Comparison of ENCODE assay signal across 15 cellular contexts in genomic region chr2:16178551-16179130, GRCh38.
DNase-seq lines count a peak whose midpoint lies in the region; ATAC-seq and TF ChIP-seq lines count a peak whose summit lies in the region.
"Had no signal": no experiment of that assay in that cellular context is flagged by ENCODE, and none has a peak within 500 bp of the region (broad histone marks: within the 10 kb centered on the region; RNA-seq: fewer than 3 reads in every experiment).

No MANE protein-coding gene starts in this region.

- 71 to 91% methylated on average over 1 to 7 of the region's 7 CpGs for WGBS in endodermal cell (ENCODE audit: insufficient coverage in 1 of 2, insufficient read length in 1 of 2), 2 experiments

- no peaks in the 10 kb centered on the region for H3K27me3 Mint-ChIP-seq in endodermal cell (ENCODE audit: insufficient read depth)
- H3K27me3 Mint-ChIP-seq in T-helper 17 cell: peaks cover 16% of the 10 kb centered on the region

- no peak for ATAC-seq in T-helper 17 cell
- no peak for ATAC-seq in GM18861 (IDR thresholded peaks at IDR 0.05; ENCODE audit: unreplicated experiment)
- ATAC-seq in mucosa of descending colon: no peak
- ATAC-seq: CD8-positive, alpha-beta T cell had no signal

- no peaks in the 10 kb centered on the region for H3K36me3 ChIP-seq in endodermal cell (ENCODE audit: control insufficient read depth, insufficient read depth, low read length)
- H3K36me3 ChIP-seq in mucosa of descending colon (ENCODE audit: low read depth): no peaks in the 10 kb centered on the region
- H3K36me3 ChIP-seq: BLaER1 treated with 17β-estradiol and CSF1 and Interleukin-3, amounts not matched to agents 10 nM and 100 nM had no signal

- H3K27ac ChIP-seq in endodermal cell (ENCODE audit: low read depth, low read length): no peak overlapping the region
- H3K27ac ChIP-seq: BLaER1 treated with 17β-estradiol and CSF1 and Interleukin-3, amounts not matched to agents 10 nM and 100 nM; C4-2B had no signal

- H3K4me1 ChIP-seq in endodermal cell (ENCODE audit: control insufficient read depth, insufficient read depth, low read length) (peaks cover 8% of the 10 kb centered on the region), mucosa of descending colon (ENCODE audit: low read depth) (no peaks in the 10 kb centered on the region)
- H3K4me1 ChIP-seq: BLaER1 treated with 17β-estradiol and CSF1 and Interleukin-3, amounts not matched to agents 10 nM and 100 nM; Caco-2 had no signal

- TF ChIP-seq CTCF in endodermal cell (conservative IDR thresholded peaks at IDR 0.05): no peak
- no peak for TF ChIP-seq CTCF in mucosa of descending colon (IDR thresholded peaks at IDR 0.05)

- H3K9me3 Mint-ChIP-seq in endodermal cell: no peaks in the 10 kb centered on the region
- H3K9me3 Mint-ChIP-seq: CD4-positive, alpha-beta T cell; CD8-positive, alpha-beta T cell had no signal

- no peak overlapping the region for H3K27ac Mint-ChIP-seq in endodermal cell
- H3K27ac Mint-ChIP-seq in T-helper 17 cell: no peak overlapping the region
- H3K27ac Mint-ChIP-seq: CD4-positive, alpha-beta T cell; CD8-positive, alpha-beta T cell had no signal

- H3K4me1 Mint-ChIP-seq in endodermal cell: peaks cover 21% of the 10 kb centered on the region
- no peaks in the 10 kb centered on the region for H3K4me1 Mint-ChIP-seq in T-helper 17 cell

- DNase-seq in SK-N-DZ (ENCODE audit: low spot score) (peak; percentile 99), endodermal cell (peak; percentile 26), T-helper 17 cell (no peak), mucosa of descending colon (no peak)
- DNase-seq: 8988T; ACHN; Caco-2; Calu3; CD4-positive, alpha-beta T cell; CD8-positive, alpha-beta T cell; DMS79 treated with DMSO at 0.1 percent for 48 hours; GF-D8 had no signal

- no peak overlapping the region for H3K4me3 Mint-ChIP-seq in endodermal cell
- no peak overlapping the region for H3K4me3 Mint-ChIP-seq in T-helper 17 cell
- H3K4me3 Mint-ChIP-seq: CD4-positive, alpha-beta T cell; CD8-positive, alpha-beta T cell had no signal

- intact Hi-C loops in mucosa of descending colon (cut with DNase I, micrococcal nuclease): no loop called here

- no peaks in the 10 kb centered on the region for H3K9me3 ChIP-seq in endodermal cell (ENCODE audit: control insufficient read depth, low read length)
- H3K9me3 ChIP-seq in T-helper 17 cell (ENCODE audit: control insufficient read depth, low read length, poor library complexity, severe bottlenecking): no peaks in the 10 kb centered on the region
- H3K9me3 ChIP-seq in mucosa of descending colon: no peaks in the 10 kb centered on the region
- H3K9me3 ChIP-seq: BLaER1 treated with 17β-estradiol and CSF1 and Interleukin-3, amounts not matched to agents 10 nM and 100 nM; Caco-2 had no signal

- no peak overlapping the region for H3K9ac ChIP-seq in endodermal cell (ENCODE audit: extremely low read depth, low read length, poor library complexity, severe bottlenecking)
- H3K9ac ChIP-seq: BLaER1 treated with 17β-estradiol and CSF1 and Interleukin-3, amounts not matched to agents 10 nM and 100 nM had no signal

- H3K27me3 ChIP-seq in endodermal cell (ENCODE audit: control insufficient read depth, insufficient read depth, low read length, poor library complexity, severe bottlenecking): no peaks in the 10 kb centered on the region
- H3K27me3 ChIP-seq: BLaER1 treated with 17β-estradiol and CSF1 and Interleukin-3, amounts not matched to agents 10 nM and 100 nM had no signal

- no peaks in the 10 kb centered on the region for H3K36me3 Mint-ChIP-seq in endodermal cell (ENCODE audit: low read depth)
- H3K36me3 Mint-ChIP-seq in T-helper 17 cell (ENCODE audit: low read depth): no peaks in the 10 kb centered on the region
- H3K36me3 Mint-ChIP-seq: CD8-positive, alpha-beta T cell had no signal

- H3K4me3 ChIP-seq in endodermal cell (ENCODE audit: low read length) (no peak overlapping the region), mucosa of descending colon (no peak overlapping the region)
- H3K4me3 ChIP-seq: BLaER1 treated with 17β-estradiol and CSF1 and Interleukin-3, amounts not matched to agents 10 nM and 100 nM had no signal

Comparison
In these comparisons a context has a peak if more than half of its experiments do, and no peak if none do; other contexts are left out.
1. DNase-seq: peak in SK-N-DZ (single experiment) and endodermal cell (single experiment); none in T-helper 17 cell (0 of 3) and mucosa of descending colon (0 of 3).